28 cellular contexts compared by ENCODE assay signal in genomic region chr4:68589790-68590189, GRCh38. TPM values are rescaled to one million over a fixed set of nuclear protein-coding genes. Genes with fewer than 3 reads are reported as not detected.
"Had no signal": no experiment of that assay in that cellular context is flagged by ENCODE, and none has a peak within 500 bp of the region (broad histone marks: within the 10 kb centered on the region; RNA-seq: fewer than 3 reads in every experiment).

No MANE protein-coding gene starts in this region.

- H3K27me3 Mint-ChIP-seq: activated B cell treated with CpG ODN at 0.5 μM for 24 hours; stimulated activated naive CD8-positive, alpha-beta T cell treated with anti-CD3 and anti-CD28 coated beads, Interleukin-15, Interleukin-2, amounts not matched to agents 100 ng/mL and 50 ng/mL, for 24 hours had no signal

- H3K4me3 Mint-ChIP-seq: activated B cell treated with CpG ODN at 0.5 μM for 24 hours; activated CD8-positive, alpha-beta T cell treated with anti-CD3 and anti-CD28 coated beads for 36 hours; activated T-cell treated with anti-CD3 and anti-CD28 coated beads, Interleukin-2, amount 50 U/mL, for 72 hours; nephron; stimulated activated effector memory CD8-positive, alpha-beta T cell treated with anti-CD3 and anti-CD28 coated beads, Interleukin-12 subunit alpha, Interleukin-12 subunit beta, amount 100 ng/mL, for 72 hours; stimulated activated naive CD8-positive, alpha-beta T cell treated with anti-CD3 and anti-CD28 coated beads, Interleukin-15, Interleukin-2, amounts not matched to agents 100 ng/mL and 50 ng/mL, for 24 hours; T-cell; T-helper 2 cell treated with Interferon-gamma antibody and Interleukin-4, amounts not matched to agents 5 μg/mL and 100 μg/mL, for 36 hours had no signal

- H3K36me3 ChIP-seq: cardiac muscle cell, esophagus squamous epithelium, neutrophil, right lobe of liver, thoracic aorta, uterus had no signal

- H3K4me1 Mint-ChIP-seq: activated B cell treated with CpG ODN at 0.5 μM for 24 hours; nephron; stimulated activated effector memory CD8-positive, alpha-beta T cell treated with anti-CD3 and anti-CD28 coated beads, Interleukin-12 subunit alpha, Interleukin-12 subunit beta, amount 100 ng/mL, for 72 hours; T-cell had no signal

- H3K9me3 ChIP-seq: esophagus squamous epithelium, neutrophil, right lobe of liver, thoracic aorta, uterus had no signal

- ATAC-seq: activated CD8-positive, alpha-beta T cell treated with anti-CD3 and anti-CD28 coated beads for 36 hours; activated naive CD4-positive, alpha-beta T cell treated with anti-CD3 and anti-CD28 coated beads, Interleukin-2, amount 50 U/mL, for 72 hours; activated T-cell treated with anti-CD3 and anti-CD28 coated beads, Interleukin-2, amount 50 U/mL, for 72 hours; right lobe of liver; stimulated activated effector memory CD8-positive, alpha-beta T cell treated with anti-CD3 and anti-CD28 coated beads, Interleukin-12 subunit alpha, Interleukin-12 subunit beta, amount 100 ng/mL, for 72 hours; T-cell had no signal

- H3K4me3 ChIP-seq: cardiac muscle cell, coronary artery, esophagus squamous epithelium, lung, right lobe of liver, thoracic aorta, uterus had no signal

- H3K27me3 ChIP-seq: cardiac muscle cell, esophagus squamous epithelium, neutrophil, right lobe of liver, uterus had no signal

- DNase-seq: activated B cell treated with CpG ODN at 0.5 μM for 24 hours; activated CD4-positive, alpha-beta T cell treated with anti-CD3 and anti-CD28 coated beads, Interleukin-2, amount 50 U/mL, for 1 hour; activated CD8-positive, alpha-beta T cell treated with anti-CD3 and anti-CD28 coated beads for 36 hours; activated naive CD4-positive, alpha-beta T cell; activated T-cell treated with anti-CD3 and anti-CD28 coated beads, Interleukin-2, amount 50 U/mL, for 72 hours; anterior cingulate cortex; cerebellar nuclear complex; esophagus squamous epithelium; right lobe of liver; stimulated activated CD4-positive, alpha-beta T cell treated with anti-CD3 and anti-CD28 coated beads, Interleukin-12 subunit alpha, Interleukin-12 subunit beta, amount 100 ng/mL, for 4 hours; stimulated activated CD4-positive, alpha-beta T cell treated with anti-CD3 and anti-CD28 coated beads, Interleukin-4, amount 100 ng/mL, for 1 hour; T-cell; uterus had no signal

- H3K4me1 ChIP-seq: esophagus squamous epithelium, uterus had no signal

- H3K9me3 Mint-ChIP-seq: activated B cell treated with CpG ODN at 0.5 μM for 24 hours; activated CD8-positive, alpha-beta T cell treated with anti-CD3 and anti-CD28 coated beads for 36 hours; activated naive CD4-positive, alpha-beta T cell treated with anti-CD3 and anti-CD28 coated beads, Interleukin-2, amount 50 U/mL, for 72 hours; activated T-cell treated with anti-CD3 and anti-CD28 coated beads, Interleukin-2, amount 50 U/mL, for 72 hours; stimulated activated effector memory CD8-positive, alpha-beta T cell treated with anti-CD3 and anti-CD28 coated beads, Interleukin-12 subunit alpha, Interleukin-12 subunit beta, amount 100 ng/mL, for 72 hours; stimulated activated naive CD8-positive, alpha-beta T cell treated with anti-CD3 and anti-CD28 coated beads, Interleukin-15, Interleukin-2, amounts not matched to agents 100 ng/mL and 50 ng/mL, for 24 hours; T-helper 2 cell treated with Interferon-gamma antibody and Interleukin-4, amounts not matched to agents 5 μg/mL and 100 μg/mL, for 36 hours had no signal

- H3K36me3 Mint-ChIP-seq: activated naive CD4-positive, alpha-beta T cell treated with anti-CD3 and anti-CD28 coated beads, Interleukin-2, amount 50 U/mL, for 72 hours; stimulated activated effector memory CD8-positive, alpha-beta T cell treated with anti-CD3 and anti-CD28 coated beads, Interleukin-12 subunit alpha, Interleukin-12 subunit beta, amount 100 ng/mL, for 72 hours; T-cell had no signal

- H3K27ac Mint-ChIP-seq: activated B cell treated with CpG ODN at 0.5 μM for 24 hours; activated CD8-positive, alpha-beta T cell treated with anti-CD3 and anti-CD28 coated beads for 36 hours; activated naive CD4-positive, alpha-beta T cell treated with anti-CD3 and anti-CD28 coated beads, Interleukin-2, amount 50 U/mL, for 72 hours; activated T-cell treated with anti-CD3 and anti-CD28 coated beads, Interleukin-2, amount 50 U/mL, for 72 hours; nephron; stimulated activated effector memory CD8-positive, alpha-beta T cell treated with anti-CD3 and anti-CD28 coated beads, Interleukin-12 subunit alpha, Interleukin-12 subunit beta, amount 100 ng/mL, for 72 hours; stimulated activated naive CD8-positive, alpha-beta T cell treated with anti-CD3 and anti-CD28 coated beads, Interleukin-15, Interleukin-2, amounts not matched to agents 100 ng/mL and 50 ng/mL, for 24 hours; T-cell; T-helper 2 cell treated with Interferon-gamma antibody and Interleukin-4, amounts not matched to agents 5 μg/mL and 100 μg/mL, for 36 hours had no signal

- H3K27ac ChIP-seq: cardiac muscle cell, coronary artery, esophagus squamous epithelium, neutrophil, right lobe of liver, thoracic aorta, uterus had no signal

RNA-seq across cellular contexts. Expression of gene UGT2B17, which starts 13.7 kb away (rescaled TPM):
- total RNA-seq: activated CD8-positive, alpha-beta T cell treated with anti-CD3 and anti-CD28 coated beads for 36 hours; activated naive CD4-positive, alpha-beta T cell treated with anti-CD3 and anti-CD28 coated beads, Interleukin-2, amount 50 U/mL, for 72 hours; activated T-cell treated with anti-CD3 and anti-CD28 coated beads, Interleukin-2, amount 50 U/mL, for 72 hours; cardiac muscle cell; endothelial cell of umbilical vein; esophagus squamous epithelium; frontal cortex; osteocyte; posterior vena cava; skeletal muscle tissue; thoracic aorta had no signal
- polyA plus RNA-seq: cardiac muscle cell, endothelial cell of umbilical vein had no signal
